ENCODE assay signal across 1 cellular context in the genomic region with DNA sequence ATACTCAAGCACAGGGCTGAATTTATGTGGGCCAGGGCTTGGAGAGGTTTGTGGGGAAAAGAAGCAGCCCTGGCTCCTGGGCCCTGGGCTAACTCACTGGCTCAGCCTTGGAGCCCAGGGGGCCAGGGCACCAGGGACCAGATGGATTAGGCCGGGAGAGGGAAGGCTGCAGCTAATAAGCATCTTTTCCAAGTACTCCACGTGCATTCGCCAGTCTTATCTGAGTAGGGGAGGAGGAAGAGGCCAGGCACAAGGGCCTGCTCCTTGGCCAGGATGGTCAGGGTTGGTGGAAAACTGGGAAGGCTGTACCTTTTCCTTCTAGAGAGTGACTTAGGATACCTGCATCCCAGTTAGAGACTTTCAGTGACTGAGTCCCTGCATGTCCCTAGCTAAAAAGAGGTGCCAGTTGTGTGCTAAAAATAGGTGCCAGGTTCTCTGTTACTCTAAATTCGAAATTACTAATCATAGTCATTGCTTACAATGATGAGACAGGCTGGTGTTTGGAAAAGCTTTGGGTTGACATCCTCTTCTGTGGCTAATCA.
TF ChIP-seq lines count a peak whose summit lies in the region.

No MANE protein-coding gene starts in this region.

TF ChIP-seq in IMR-90, 13 proteins besides CTCF, POLR2A, EP300 and RAD21 (continued from another document):
- TF ChIP-seq USF2 (IDR thresholded peaks at IDR 0.05; ENCODE audit: low read depth, low read length) (no peak), SMC3 (IDR thresholded peaks at IDR 0.05; ENCODE audit: low read depth, low read length) (no peak), RCOR1 (IDR thresholded peaks at IDR 0.05; ENCODE audit: insufficient replicate concordance, low read length) (no peak), BHLHE40 (IDR thresholded peaks at IDR 0.05; ENCODE audit: low read depth, low read length) (no peak), CHD1 (IDR thresholded peaks at IDR 0.05; ENCODE audit: low read depth, low read length) (no peak), MAZ (IDR thresholded peaks at IDR 0.05; ENCODE audit: borderline replicate concordance, low read depth, low read length) (no peak), CEBPB (IDR thresholded peaks at IDR 0.05; ENCODE audit: low read depth, low read length) (no peak)
